Comparison of ENCODE assay signal across 8 cellular contexts in genomic region chr1:2921970-2922686, GRCh38.
DNase-seq lines count a peak whose midpoint lies in the region; ATAC-seq, FAIRE-seq and TF ChIP-seq lines count a peak whose summit lies in the region.

No MANE protein-coding gene starts in this region.

- H3K4me3 Mint-ChIP-seq in brain, result no peak overlapping the region

- no peak for TF ChIP-seq POLR2A in ovary (IDR thresholded peaks at IDR 0.05)

- no peak for FAIRE-seq in small intestine (lab: Jason Lieb, UNC)

- no peak overlapping the region for H3K4me3 ChIP-seq in small intestine (ENCODE audit: low read depth in 1 of 2, low read length in 2 of 2)
- H3K4me3 ChIP-seq in ovary, result no peak overlapping the region

- H3K4me1 Mint-ChIP-seq in brain, result peaks cover 37% of the 10 kb centered on the region

- no peak for TF ChIP-seq EP300 in ovary (IDR thresholded peaks at IDR 0.05)

- H3K36me3 ChIP-seq in small intestine (ENCODE audit: control insufficient read depth in 2 of 2, insufficient read depth in 2 of 2, low read length in 2 of 2) (no peaks in the 10 kb centered on the region), ovary (no peaks in the 10 kb centered on the region)

- intact Hi-C loops in ovary (cut with DNase I), result no loop called here

- peak; percentile 32 for DNase-seq in SK-MEL-5 (ENCODE audit: low read depth, low spot score)
- peak; percentile 12 for DNase-seq in small intestine
- DNase-seq in superior temporal gyrus (ENCODE audit: extremely low spot score), result no peak
- DNase-seq in ovary, result no peak

- H3K4me1 ChIP-seq in small intestine (ENCODE audit: control insufficient read depth in 2 of 2, insufficient read depth in 1 of 2, low read depth in 1 of 2, low read length in 1 of 2) (no peaks in the 10 kb centered on the region), ovary (ENCODE audit: insufficient read depth) (no peaks in the 10 kb centered on the region)

- ATAC-seq in HG03159 (IDR thresholded peaks at IDR 0.05; ENCODE audit: unreplicated experiment) (no peak), HG03045 (IDR thresholded peaks at IDR 0.05; ENCODE audit: unreplicated experiment) (no peak)

- H3K27me3 ChIP-seq in small intestine (ENCODE audit: control insufficient read depth in 2 of 2, insufficient read depth in 2 of 2, low read length in 2 of 2), result no peaks in the 10 kb centered on the region
- no peaks in the 10 kb centered on the region for H3K27me3 ChIP-seq in ovary

- H3K9me3 ChIP-seq in small intestine (ENCODE audit: control insufficient read depth, low read depth) (no peaks in the 10 kb centered on the region), ovary (no peaks in the 10 kb centered on the region)

- H3K27ac Mint-ChIP-seq in brain, result no peak overlapping the region

- H3K36me3 Mint-ChIP-seq in brain, result no peaks in the 10 kb centered on the region

- TF ChIP-seq CTCF in GM12874 (IDR thresholded peaks at IDR 0.05; ENCODE audit: insufficient read depth, low read depth, low read length), result peak; percentile 25; the same call in 1 of the 2 replicates
- TF ChIP-seq CTCF in brain (conservative IDR thresholded peaks at IDR 0.05), result peak; percentile 37 to 61
- TF ChIP-seq CTCF in ovary (IDR thresholded peaks at IDR 0.05), result no peak

- peaks cover 0 to 75% (median 3%) of the 10 kb centered on the region in 5 experiments for H3K9me3 Mint-ChIP-seq in brain

- in situ Hi-C loops in SK-MEL-5 (cut with HindIII; ENCODE audit: low pct_unique_long_range_greater_than_20kb, low sequenced_read_pairs), result no loop called here

- no peak overlapping the region for H3K27ac ChIP-seq in small intestine (ENCODE audit: low read depth in 1 of 2, low read length in 1 of 2)
- no peak overlapping the region for H3K27ac ChIP-seq in ovary

- 25 to 55% (median 29%) methylated on average over 27 of the region's 27 CpGs for WGBS in small intestine, 3 donors
- 34 to 71% (median 50%) methylated on average over 27 of the region's 27 CpGs for WGBS in ovary, 3 donors

- H3K27me3 Mint-ChIP-seq in brain, result peaks cover 9% of the 10 kb centered on the region

Comparison
In these comparisons a context has a peak if more than half of its experiments do, and no peak if none do; other contexts are left out.
1. CTCF ChIP-seq: peak in GM12874 (single experiment) and brain (2 of 2); none in ovary (0 of 3).
2. DNase-seq: peak in SK-MEL-5 (single experiment) and small intestine (single experiment); none in superior temporal gyrus (single experiment) and ovary (0 of 5).